ENCODE assay signal across 14 cellular contexts in the genomic region with DNA sequence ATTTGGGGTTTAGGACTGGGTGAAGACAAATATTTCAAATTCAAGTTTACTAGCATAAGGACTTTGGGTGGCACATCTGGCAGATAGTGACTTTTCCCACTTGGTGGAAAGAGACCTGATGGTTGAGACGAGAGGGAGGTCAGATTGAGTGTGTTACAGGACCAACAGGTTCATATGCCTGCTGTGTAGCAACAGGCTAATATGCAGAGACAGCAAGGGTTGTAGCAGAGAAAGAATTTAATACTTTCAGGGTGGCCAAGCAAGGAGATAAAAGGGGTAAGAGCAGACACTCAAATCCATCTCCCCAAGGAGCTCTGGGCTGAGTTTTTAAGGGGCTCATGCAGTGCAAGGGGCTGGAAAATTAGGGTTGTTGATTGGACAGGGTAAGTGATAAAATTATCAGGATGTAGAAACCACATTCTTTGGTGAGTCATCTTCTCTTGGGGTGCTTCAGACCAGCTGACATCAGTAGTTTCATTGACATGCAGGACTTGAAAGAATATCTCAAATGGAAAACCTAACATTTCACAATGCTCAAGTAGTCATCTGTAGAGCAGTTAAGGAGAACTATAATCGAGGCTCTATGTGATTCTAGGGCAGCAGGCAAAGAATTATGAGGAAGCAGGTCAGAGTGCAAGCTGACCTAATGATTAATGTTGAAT. TPM values are rescaled to one million over a fixed set of nuclear protein-coding genes. Genes with fewer than 3 reads are reported as not detected.
DNase-seq lines count a peak whose midpoint lies in the region; ATAC-seq, FAIRE-seq and TF ChIP-seq lines count a peak whose summit lies in the region.
"Had no signal": no experiment of that assay in that cellular context is flagged by ENCODE, and none has a peak within 500 bp of the region (broad histone marks: within the 10 kb centered on the region; RNA-seq: fewer than 3 reads in every experiment).

No MANE protein-coding gene starts in this region.

- H3K27ac ChIP-seq in pancreas = no peak overlapping the region
- H3K27ac ChIP-seq: gastroesophageal sphincter, left ventricle myocardium inferior, spleen, uterus had no signal

- intact Hi-C loops in dendritic cell treated with granulocyte-macrophage colony-stimulating factor and Interleukin-4, amounts not matched to agents 40 ng/mL and 50 ng/mL, for 4 days (cut with micrococcal nuclease) = no loop called here
- intact Hi-C loops in pancreas (cut with DNase I) = no loop called here

- peaks cover 0 to 29% (median 1%) of the 10 kb centered on the region in 4 donors for H3K27me3 ChIP-seq in pancreas

- no peak for ATAC-seq in pancreas
- ATAC-seq: gastroesophageal sphincter had no signal

- H3K27ac Mint-ChIP-seq in activated naive CD4-positive, alpha-beta T cell treated with anti-CD3 and anti-CD28 coated beads, Interleukin-2, amount 10 ng/mL, durations not matched to agents 7 days and 5 days = peak overlapping the region; percentile 46
- H3K27ac Mint-ChIP-seq in T-helper 2 cell treated with Interferon-gamma antibody and Interleukin-4, amounts not matched to agents 5 μg/mL and 100 μg/mL, for 36 hours = peak overlapping the region; percentile 74
- H3K27ac Mint-ChIP-seq in dendritic cell treated with granulocyte-macrophage colony-stimulating factor and Interleukin-4, amounts not matched to agents 40 ng/mL and 50 ng/mL, for 4 days = peak overlapping the region; percentile 70
- H3K27ac Mint-ChIP-seq in stimulated activated naive CD8-positive, alpha-beta T cell treated with anti-CD3 and anti-CD28 coated beads, Interleukin-15, Interleukin-2, amounts not matched to agents 100 ng/mL and 50 ng/mL, for 24 hours = peak overlapping the region; percentile 27

- TF ChIP-seq CTCF in pancreas (IDR thresholded peaks at IDR 0.05) = no peak

- no peaks in the 10 kb centered on the region for H3K4me1 ChIP-seq in pancreas
- H3K4me1 ChIP-seq: gastroesophageal sphincter, left ventricle myocardium inferior, spleen, uterus had no signal

- H3K4me3 ChIP-seq in pancreas = no peak overlapping the region
- H3K4me3 ChIP-seq: gastroesophageal sphincter, left ventricle myocardium inferior, spleen, uterus had no signal

- H3K9me3 ChIP-seq in pancreas = no peaks in the 10 kb centered on the region
- H3K9me3 ChIP-seq: uterus had no signal

- H3K9me3 Mint-ChIP-seq in activated naive CD4-positive, alpha-beta T cell treated with anti-CD3 and anti-CD28 coated beads, Interleukin-2, amount 10 ng/mL, durations not matched to agents 7 days and 5 days = peaks cover 11% of the 10 kb centered on the region
- peaks cover 12% of the 10 kb centered on the region for H3K9me3 Mint-ChIP-seq in T-helper 2 cell treated with Interferon-gamma antibody and Interleukin-4, amounts not matched to agents 5 μg/mL and 100 μg/mL, for 36 hours
- H3K9me3 Mint-ChIP-seq in dendritic cell treated with granulocyte-macrophage colony-stimulating factor and Interleukin-4, amounts not matched to agents 40 ng/mL and 50 ng/mL, for 4 days = peaks cover 12% of the 10 kb centered on the region
- no peaks in the 10 kb centered on the region for H3K9me3 Mint-ChIP-seq in stimulated activated naive CD8-positive, alpha-beta T cell treated with anti-CD3 and anti-CD28 coated beads, Interleukin-15, Interleukin-2, amounts not matched to agents 100 ng/mL and 50 ng/mL, for 24 hours

- H3K4me3 Mint-ChIP-seq in activated naive CD4-positive, alpha-beta T cell treated with anti-CD3 and anti-CD28 coated beads, Interleukin-2, amount 10 ng/mL, durations not matched to agents 7 days and 5 days = no peak overlapping the region
- peak overlapping the region; percentile 46 for H3K4me3 Mint-ChIP-seq in T-helper 2 cell treated with Interferon-gamma antibody and Interleukin-4, amounts not matched to agents 5 μg/mL and 100 μg/mL, for 36 hours
- H3K4me3 Mint-ChIP-seq in dendritic cell treated with granulocyte-macrophage colony-stimulating factor and Interleukin-4, amounts not matched to agents 40 ng/mL and 50 ng/mL, for 4 days = no peak overlapping the region
- H3K4me3 Mint-ChIP-seq in stimulated activated naive CD8-positive, alpha-beta T cell treated with anti-CD3 and anti-CD28 coated beads, Interleukin-15, Interleukin-2, amounts not matched to agents 100 ng/mL and 50 ng/mL, for 24 hours = no peak overlapping the region

- peaks cover 29% of the 10 kb centered on the region for H3K27me3 Mint-ChIP-seq in activated naive CD4-positive, alpha-beta T cell treated with anti-CD3 and anti-CD28 coated beads, Interleukin-2, amount 10 ng/mL, durations not matched to agents 7 days and 5 days
- peaks cover 20% of the 10 kb centered on the region for H3K27me3 Mint-ChIP-seq in T-helper 2 cell treated with Interferon-gamma antibody and Interleukin-4, amounts not matched to agents 5 μg/mL and 100 μg/mL, for 36 hours (ENCODE audit: low read depth)
- peaks cover 24% of the 10 kb centered on the region for H3K27me3 Mint-ChIP-seq in dendritic cell treated with granulocyte-macrophage colony-stimulating factor and Interleukin-4, amounts not matched to agents 40 ng/mL and 50 ng/mL, for 4 days
- H3K27me3 Mint-ChIP-seq in stimulated activated naive CD8-positive, alpha-beta T cell treated with anti-CD3 and anti-CD28 coated beads, Interleukin-15, Interleukin-2, amounts not matched to agents 100 ng/mL and 50 ng/mL, for 24 hours = peaks cover 57% of the 10 kb centered on the region

- peaks cover 4% of the 10 kb centered on the region for H3K36me3 Mint-ChIP-seq in activated naive CD4-positive, alpha-beta T cell treated with anti-CD3 and anti-CD28 coated beads, Interleukin-2, amount 10 ng/mL, durations not matched to agents 7 days and 5 days
- peaks cover 4% of the 10 kb centered on the region for H3K36me3 Mint-ChIP-seq in T-helper 2 cell treated with Interferon-gamma antibody and Interleukin-4, amounts not matched to agents 5 μg/mL and 100 μg/mL, for 36 hours (ENCODE audit: low read depth)
- H3K36me3 Mint-ChIP-seq in dendritic cell treated with granulocyte-macrophage colony-stimulating factor and Interleukin-4, amounts not matched to agents 40 ng/mL and 50 ng/mL, for 4 days (ENCODE audit: low read depth) = no peaks in the 10 kb centered on the region
- H3K36me3 Mint-ChIP-seq in stimulated activated naive CD8-positive, alpha-beta T cell treated with anti-CD3 and anti-CD28 coated beads, Interleukin-15, Interleukin-2, amounts not matched to agents 100 ng/mL and 50 ng/mL, for 24 hours (ENCODE audit: low read depth) = no peaks in the 10 kb centered on the region

- no peaks in the 10 kb centered on the region for H3K36me3 ChIP-seq in pancreas
- H3K36me3 ChIP-seq: gastroesophageal sphincter, left ventricle myocardium inferior, spleen, uterus had no signal

- CTCF ChIA-PET in activated naive CD4-positive, alpha-beta T cell treated with anti-CD3 and anti-CD28 coated beads, Interleukin-2, amount 10 ng/mL, durations not matched to agents 7 days and 5 days (lab: Charles Lee) = interaction anchor here (0.6 to 1.0 kb wide), 2 partner anchors 11 to 22 kb away, joined by 3 read pairs; no protein-coding TSS in a partner anchor

- TF ChIP-seq POLR2A in GM12892 (IDR thresholded peaks at IDR 0.05; ENCODE audit: low read depth, low read length) = no peak

- DNase-seq in activated naive CD4-positive, alpha-beta T cell treated with anti-CD3 and anti-CD28 coated beads, Interleukin-2, amount 10 ng/mL, durations not matched to agents 7 days and 5 days = no peak
- no peak for DNase-seq in activated naive CD4-positive, alpha-beta T cell treated with anti-CD3 and anti-CD28 coated beads, Interleukin-2, amount 50 U/mL, for 16 hours
- DNase-seq in T-helper 2 cell treated with Interferon-gamma antibody and Interleukin-4, amounts not matched to agents 5 μg/mL and 100 μg/mL, for 36 hours (ENCODE audit: low spot score) = peak; percentile 52
- DNase-seq in pancreas (no peak), GM12892 (ENCODE audit: insufficient read length) (no peak), OCI-M2 (lab: John Stamatoyannopoulos, UW; ENCODE audit: unreplicated experiment) (no peak)
- DNase-seq: central memory CD4-positive, alpha-beta T cell; left ventricle myocardium inferior; NCI-H1436 treated with DMSO at 0.1 percent for 48 hours; spleen; uterus had no signal

- FAIRE-seq in pancreas (lab: Jason Lieb, UNC) = no peak
- no peak for FAIRE-seq in GM12892 (lab: Jason Lieb, UNC)

- H3K4me1 Mint-ChIP-seq in activated naive CD4-positive, alpha-beta T cell treated with anti-CD3 and anti-CD28 coated beads, Interleukin-2, amount 10 ng/mL, durations not matched to agents 7 days and 5 days = peaks cover 32% of the 10 kb centered on the region
- peaks cover 31% of the 10 kb centered on the region for H3K4me1 Mint-ChIP-seq in T-helper 2 cell treated with Interferon-gamma antibody and Interleukin-4, amounts not matched to agents 5 μg/mL and 100 μg/mL, for 36 hours (ENCODE audit: low read depth)
- peaks cover 19% of the 10 kb centered on the region for H3K4me1 Mint-ChIP-seq in dendritic cell treated with granulocyte-macrophage colony-stimulating factor and Interleukin-4, amounts not matched to agents 40 ng/mL and 50 ng/mL, for 4 days (ENCODE audit: low read depth)
- H3K4me1 Mint-ChIP-seq in stimulated activated naive CD8-positive, alpha-beta T cell treated with anti-CD3 and anti-CD28 coated beads, Interleukin-15, Interleukin-2, amounts not matched to agents 100 ng/mL and 50 ng/mL, for 24 hours (ENCODE audit: low read depth) = peaks cover 31% of the 10 kb centered on the region

- 2 to 13% methylated on average over 2 of the region's 2 CpGs for WGBS in pancreas, 2 donors

RNA-seq across cellular contexts. Expression of a gene that starts 13.6 kb away (rescaled TPM):
- total RNA-seq in pancreas = not detected
- polyA plus RNA-seq in pancreas = not detected
- polyA plus RNA-seq in GM12892 (2012; ENCODE audit: missing spikeins) = not detected
- total RNA-seq: gastroesophageal sphincter, left ventricle myocardium inferior, uterus had no signal
